9 cellular contexts compared by ENCODE assay signal in the genomic region with DNA sequence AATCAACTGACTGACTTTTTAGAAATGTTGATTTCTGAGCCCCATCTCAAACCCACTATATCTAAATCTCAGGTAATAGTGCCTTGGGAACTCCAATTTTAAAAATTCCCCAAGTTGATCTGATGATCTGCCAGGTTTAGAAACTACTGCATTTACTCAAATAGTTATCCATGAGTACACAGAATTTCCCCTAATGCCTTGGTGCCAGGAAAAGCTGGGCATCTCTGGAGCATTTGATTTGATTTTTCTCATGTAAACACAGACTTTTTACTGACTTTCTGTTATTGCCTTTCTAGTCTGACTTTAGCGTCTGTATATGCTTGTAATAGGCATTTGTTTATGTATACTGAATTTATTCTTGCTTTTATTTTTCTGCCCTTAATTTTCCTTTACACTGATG.
"Had no signal": no experiment of that assay in that cellular context is flagged by ENCODE, and none has a peak within 500 bp of the region (broad histone marks: within the 10 kb centered on the region; RNA-seq: fewer than 3 reads in every experiment).

No MANE protein-coding gene starts in this region.

- H3K27me3 ChIP-seq: testis had no signal

- H3K4me1 Mint-ChIP-seq: brain had no signal

- H3K27ac ChIP-seq: lower lobe of right lung, testis had no signal

- H3K9me3 Mint-ChIP-seq: activated naive CD4-positive, alpha-beta T cell treated with anti-CD3 and anti-CD28 coated beads for 36 hours; natural killer cell; stimulated activated naive CD8-positive, alpha-beta T cell treated with anti-CD3 and anti-CD28 coated beads, Interleukin-15, Interleukin-2, amounts not matched to agents 100 ng/mL and 50 ng/mL, for 24 hours had no signal

- H3K4me3 ChIP-seq: lower lobe of right lung, mucosa of descending colon, testis had no signal

- H3K4me3 Mint-ChIP-seq: activated naive CD4-positive, alpha-beta T cell treated with anti-CD3 and anti-CD28 coated beads for 36 hours; brain; natural killer cell; stimulated activated naive CD8-positive, alpha-beta T cell treated with anti-CD3 and anti-CD28 coated beads, Interleukin-15, Interleukin-2, amounts not matched to agents 100 ng/mL and 50 ng/mL, for 24 hours had no signal

- H3K9me3 ChIP-seq: lower lobe of right lung, mucosa of descending colon, testis had no signal

- H3K27ac Mint-ChIP-seq: activated naive CD4-positive, alpha-beta T cell treated with anti-CD3 and anti-CD28 coated beads for 36 hours had no signal

- DNase-seq: activated CD4-positive, alpha-beta T cell treated with anti-CD3 and anti-CD28 coated beads, Interleukin-2, amount 50 U/mL, for 4 hours; lower lobe of right lung; natural killer cell; stimulated activated CD4-positive, alpha-beta T cell treated with anti-CD3 and anti-CD28 coated beads, Interleukin-12 subunit alpha, Interleukin-12 subunit beta, amount 100 ng/mL, for 4 hours had no signal

- H3K27me3 Mint-ChIP-seq: brain; stimulated activated naive CD8-positive, alpha-beta T cell treated with anti-CD3 and anti-CD28 coated beads, Interleukin-15, Interleukin-2, amounts not matched to agents 100 ng/mL and 50 ng/mL, for 24 hours had no signal

- ATAC-seq: lower lobe of right lung had no signal

- H3K4me1 ChIP-seq: lower lobe of right lung, testis had no signal
